9 cellular contexts compared by ENCODE assay signal in genomic region chr1:234927312-234927967, GRCh38.
DNase-seq lines count a peak whose midpoint lies in the region; ATAC-seq and TF ChIP-seq lines count a peak whose summit lies in the region.
"Had no signal": no experiment of that assay in that cellular context is flagged by ENCODE, and none has a peak within 500 bp of the region (broad histone marks: within the 10 kb centered on the region; RNA-seq: fewer than 3 reads in every experiment).

No MANE protein-coding gene starts in this region.

- H3K9ac ChIP-seq in IMR-90 (ENCODE audit: low read depth, low read length): no peak overlapping the region

- intact Hi-C loops in IMR-90 (cut with micrococcal nuclease) (loop anchor here (5.0 kb wide), 1 partner anchor 315 kb away; the partner anchor contains the start of gene IRF2BP2), thyroid gland (cut with DNase I) (loop anchor here (10.0 kb wide), 1 partner anchor 213 kb away; no protein-coding TSS in a partner anchor)

- H3K23ac ChIP-seq in IMR-90 (ENCODE audit: low read depth, low read length): no peak overlapping the region

- H2BK15ac ChIP-seq in IMR-90 (ENCODE audit: low read depth, low read length): peak overlapping the region; percentile 83; the same call in 2 of the 3 replicates

- H4K8ac ChIP-seq in IMR-90 (ENCODE audit: low read depth in 2 of 2, low read length in 2 of 2): peak overlapping the region in 1 of 2 experiments; percentile 52; a peak in 1 of 4 replicates

- H3K9me3 ChIP-seq in IMR-90 (ENCODE audit: control insufficient read depth, insufficient read depth, low read length) (no peaks in the 10 kb centered on the region), thyroid gland (no peaks in the 10 kb centered on the region)

- no peak for DNase-seq in activated T-cell treated with anti-CD3 and anti-CD28 coated beads, Interleukin-2, amount 50 U/mL, for 24 hours
- no peak for DNase-seq in activated T-cell treated with anti-CD3 and anti-CD28 coated beads, Interleukin-2, amount 50 U/mL, for 1 hour
- DNase-seq in IMR-90: no peak
- DNase-seq in ecto neural progenitor cell (ENCODE audit: low spot score): peak; percentile 31
- peak in 1 of 2 donors; percentile 26 for DNase-seq in thyroid gland
- no peak for DNase-seq in GM19238 (ENCODE audit: insufficient read length, low spot score)
- no peak for DNase-seq in NCI-H510A treated with DMSO at 0.1 percent for 48 hours (lab: John Stamatoyannopoulos, UW)

- no peak for TF ChIP-seq POLR2A in IMR-90 (IDR thresholded peaks at IDR 0.05; ENCODE audit: low read depth, low read length)
- TF ChIP-seq POLR2A in thyroid gland (IDR thresholded peaks at IDR 0.05): no peak

- H3K4me3 ChIP-seq in IMR-90 (ENCODE audit: insufficient read depth, low read depth, low read length) (no peak overlapping the region), thyroid gland (replicated peaks in 1 of 3) (no peak overlapping the region)

- dilution Hi-C loops in IMR-90 (cut with HindIII; ENCODE audit: low sequenced_read_pairs, unreplicated experiment): no loop called here

- POLR2A ChIA-PET in IMR-90 (lab: Charles Lee; ENCODE audit: unreplicated experiment): no interaction called here

- H2AFZ ChIP-seq in IMR-90 (replicated peaks; ENCODE audit: low read length, poor library complexity): peak overlapping the region; percentile 28

- H4K20me1 ChIP-seq in IMR-90 (ENCODE audit: insufficient read depth, low read length): no peaks in the 10 kb centered on the region

- H4K5ac ChIP-seq in IMR-90 (ENCODE audit: low read depth, low read length): peak overlapping the region; percentile 46; the same call in 1 of the 2 replicates

- peak overlapping the region; percentile 74 for H3K4ac ChIP-seq in IMR-90 (ENCODE audit: low read depth, low read length)

- peak overlapping the region; percentile 91 for H2AK5ac ChIP-seq in IMR-90 (ENCODE audit: low read depth, low read length)

- peak overlapping the region; percentile 77 for H2BK120ac ChIP-seq in IMR-90 (ENCODE audit: low read depth, low read length)

- H2AK9ac ChIP-seq in IMR-90 (replicated peaks; ENCODE audit: low read depth, low read length, poor library complexity): no peak overlapping the region

- peak overlapping the region; percentile 45 for H3K14ac ChIP-seq in IMR-90 (replicated peaks; ENCODE audit: low read depth, low read length)

- H3K9me3 Mint-ChIP-seq in activated T-cell treated with anti-CD3 and anti-CD28 coated beads, Interleukin-2, amount 50 U/mL, for 24 hours: no peaks in the 10 kb centered on the region

- peak overlapping the region; percentile 69 for H2BK20ac ChIP-seq in IMR-90 (ENCODE audit: low read depth, low read length)

- peaks cover 13% of the 10 kb centered on the region for H3K9me1 ChIP-seq in IMR-90 (ENCODE audit: insufficient read depth, low read length)

- ATAC-seq in IMR-90 (ENCODE audit: low read depth): no peak
- no peak for ATAC-seq in HG03565 (IDR thresholded peaks at IDR 0.05; ENCODE audit: unreplicated experiment)

- no peak overlapping the region for H3K4me2 ChIP-seq in IMR-90 (ENCODE audit: low read depth, low read length)

- BruUV-seq in IMR-90 (replicated peaks; lab: Mats Ljungman, UMichigan): no TSS peak

- no peaks in the 10 kb centered on the region for H3K79me1 ChIP-seq in IMR-90 (ENCODE audit: low read depth in 1 of 2, low read length in 2 of 2)

- no peaks in the 10 kb centered on the region for H3K27me3 Mint-ChIP-seq in activated T-cell treated with anti-CD3 and anti-CD28 coated beads, Interleukin-2, amount 50 U/mL, for 24 hours

- peak overlapping the region; percentile 97 for H3K27ac Mint-ChIP-seq in activated T-cell treated with anti-CD3 and anti-CD28 coated beads, Interleukin-2, amount 50 U/mL, for 24 hours

- WGBS in IMR-90 (ENCODE audit: extremely low coverage in 2 of 2, insufficient read length in 1 of 2), 2 experiments: 88% methylated on average over 6 of the region's 10 CpGs; no CpG with 5 or more reads in 1 of the 2 experiments
- WGBS in thyroid gland, 2 donors: 73 to 76% methylated on average over 10 of the region's 10 CpGs

- H3K36me3 ChIP-seq in IMR-90 (ENCODE audit: control insufficient read depth, insufficient read depth, low read length) (no peaks in the 10 kb centered on the region), thyroid gland (no peaks in the 10 kb centered on the region)

- H3K36me3 Mint-ChIP-seq in activated T-cell treated with anti-CD3 and anti-CD28 coated beads, Interleukin-2, amount 50 U/mL, for 24 hours (ENCODE audit: low read depth): no peaks in the 10 kb centered on the region

- TF ChIP-seq CTCF in IMR-90 (conservative IDR thresholded peaks at IDR 0.05; ENCODE audit: low read depth, low read length) (no peak), thyroid gland (IDR thresholded peaks at IDR 0.05) (no peak)

- TF ChIP-seq RAD21 in IMR-90 (IDR thresholded peaks at IDR 0.05; ENCODE audit: low read length): no peak

- H3K4me3 Mint-ChIP-seq in activated T-cell treated with anti-CD3 and anti-CD28 coated beads, Interleukin-2, amount 50 U/mL, for 24 hours: peak overlapping the region; percentile 69

- in situ Hi-C loops in IMR-90 (cut with MboI; ENCODE audit: low sequenced_read_pairs): no loop called here

- CTCF ChIA-PET in IMR-90 (lab: Yijun Ruan, JAX): no interaction called here

- H3K4me1 ChIP-seq in IMR-90 (ENCODE audit: control insufficient read depth, insufficient read depth, low read length) (peaks cover 9% of the 10 kb centered on the region), thyroid gland (peaks cover 29 to 34% of the 10 kb centered on the region in 2 donors)

- peak overlapping the region; percentile 19 for H2BK5ac ChIP-seq in IMR-90 (ENCODE audit: low read depth, low read length, poor library complexity, severe bottlenecking)

- peak overlapping the region; percentile 49 for H3K18ac ChIP-seq in IMR-90 (ENCODE audit: low read depth, low read length)

- H3K56ac ChIP-seq in IMR-90 (ENCODE audit: extremely low read depth, insufficient read depth, low read length): no peak overlapping the region

- peak overlapping the region; percentile 57 for H4K91ac ChIP-seq in IMR-90 (ENCODE audit: insufficient read depth, low read depth, low read length)

- H3K4me1 Mint-ChIP-seq in activated T-cell treated with anti-CD3 and anti-CD28 coated beads, Interleukin-2, amount 50 U/mL, for 24 hours (ENCODE audit: low read depth): peaks cover 56% of the 10 kb centered on the region

- no peaks in the 10 kb centered on the region for H3K27me3 ChIP-seq in IMR-90 (ENCODE audit: control insufficient read depth, insufficient read depth, low read length)
- H3K27me3 ChIP-seq in thyroid gland: no peaks in the 10 kb centered on the region

- H3K27ac ChIP-seq in IMR-90 (ENCODE audit: insufficient read depth, low read length) (no peak overlapping the region), thyroid gland (peak overlapping the region; percentile 64 to 87 (median 82))
- H3K27ac ChIP-seq: VCaP had no signal

TF ChIP-seq in IMR-90, 13 proteins besides CTCF, POLR2A, EP300 and RAD21:
- TF ChIP-seq RCOR1 (IDR thresholded peaks at IDR 0.05; ENCODE audit: insufficient replicate concordance, low read length): no peak
- TF ChIP-seq MAZ (IDR thresholded peaks at IDR 0.05; ENCODE audit: borderline replicate concordance, low read depth, low read length): no peak
- TF ChIP-seq ELK1 (IDR thresholded peaks at IDR 0.05; ENCODE audit: borderline replicate concordance, low read depth, low read length): no peak
- TF ChIP-seq USF2 (IDR thresholded peaks at IDR 0.05; ENCODE audit: low read depth, low read length): no peak
- no peak for TF ChIP-seq CHD1 (IDR thresholded peaks at IDR 0.05; ENCODE audit: low read depth, low read length)
- no peak for TF ChIP-seq SMC3 (IDR thresholded peaks at IDR 0.05; ENCODE audit: low read depth, low read length)
- no peak for TF ChIP-seq BHLHE40 (IDR thresholded peaks at IDR 0.05; ENCODE audit: low read depth, low read length)
- TF ChIP-seq MAFK (IDR thresholded peaks at IDR 0.05; ENCODE audit: low read depth, low read length): no peak
- no peak for TF ChIP-seq CEBPB (IDR thresholded peaks at IDR 0.05; ENCODE audit: low read depth, low read length)
- no peak for TF ChIP-seq RFX5 (IDR thresholded peaks at IDR 0.05; ENCODE audit: low read depth, low read length)
- no peak for TF ChIP-seq MXI1 (IDR thresholded peaks at IDR 0.05; ENCODE audit: borderline replicate concordance, low read depth, low read length)
- TF ChIP-seq NFE2L2 (IDR thresholded peaks at IDR 0.05; ENCODE audit: low read depth, low read length): no peak
- TF ChIP-seq FOS (IDR thresholded peaks at IDR 0.05; ENCODE audit: low read depth, low read length): no peak
